In genomic region chr20:32390999-32391398, GRCh38 we compare ENCODE assay signal across 16 cellular contexts. TPM values are rescaled to one million over a fixed set of nuclear protein-coding genes. Genes with fewer than 3 reads are reported as not detected.
DNase-seq lines count a peak whose midpoint lies in the region; ATAC-seq and TF ChIP-seq lines count a peak whose summit lies in the region.
"Had no signal": no experiment of that assay in that cellular context is flagged by ENCODE, and none has a peak within 500 bp of the region (broad histone marks: within the 10 kb centered on the region; RNA-seq: fewer than 3 reads in every experiment).

No MANE protein-coding gene starts in this region.

- H3K9ac ChIP-seq in PC-3 (ENCODE audit: low read length): no peak overlapping the region
- H3K9ac ChIP-seq: parathyroid adenoma had no signal

- peaks cover 0 to 2% of the 10 kb centered on the region in 2 donors for H3K9me3 Mint-ChIP-seq in activated T-cell treated with anti-CD3 and anti-CD28 coated beads, Interleukin-2, amount 50 U/mL, for 72 hours
- H3K9me3 Mint-ChIP-seq in endothelial cell (ENCODE audit: unreplicated experiment): no peaks in the 10 kb centered on the region
- peaks cover 8% of the 10 kb centered on the region for H3K9me3 Mint-ChIP-seq in activated naive CD8-positive, alpha-beta T cell treated with anti-CD3 and anti-CD28 coated beads, Interleukin-2, amount 50 U/mL, for 24 hours
- H3K9me3 Mint-ChIP-seq in Calu3 (ENCODE audit: low read depth, unreplicated experiment): peaks cover 2% of the 10 kb centered on the region

- H3K9me3 ChIP-seq in PC-3 (ENCODE audit: low read length) (no peaks in the 10 kb centered on the region), stomach (no peaks in the 10 kb centered on the region)
- H3K9me3 ChIP-seq: suprapubic skin had no signal

- TF ChIP-seq EP300 in stomach (IDR thresholded peaks at IDR 0.05): no peak

- CTCF ChIA-PET in PC-3 (lab: Charles Lee): interaction anchor here (0.8 kb wide), 1 partner anchor 118 kb away, joined by 6 read pairs; no protein-coding TSS in a partner anchor
- CTCF ChIA-PET in Calu3 (lab: Charles Lee): no interaction called here

- ATAC-seq in activated T-cell treated with anti-CD3 and anti-CD28 coated beads, Interleukin-2, amount 50 U/mL, for 72 hours (replicated peaks in 1 of 2): no peak
- peak; percentile 88 for ATAC-seq in PC-3
- no peak for ATAC-seq in activated naive CD8-positive, alpha-beta T cell treated with anti-CD3 and anti-CD28 coated beads, Interleukin-2, amount 50 U/mL, for 24 hours
- ATAC-seq: activated CD4-positive, alpha-beta T cell treated with anti-CD3 and anti-CD28 coated beads for 36 hours had no signal

- 61 to 75% (median 68%) methylated on average over 2 of the region's 2 CpGs for WGBS in stomach, 5 donors

- H3K79me2 ChIP-seq in PC-3 (ENCODE audit: low read length): peaks cover 89% of the 10 kb centered on the region

- no peaks in the 10 kb centered on the region for H3K9me2 ChIP-seq in PC-3 (replicated peaks; ENCODE audit: low read length)

- POLR2A ChIA-PET in PC-3 (lab: Charles Lee; ENCODE audit: unreplicated experiment): no interaction called here

- no peak for DNase-seq in activated T-cell treated with anti-CD3 and anti-CD28 coated beads, Interleukin-2, amount 50 U/mL, for 72 hours
- DNase-seq in activated T-cell treated with anti-CD3 and anti-CD28 coated beads, Interleukin-2, amount 50 U/mL, for 48 hours: no peak
- peak; percentile 30 for DNase-seq in PC-3
- DNase-seq in endothelial cell (ENCODE audit: low spot score): no peak
- DNase-seq in stomach: no peak
- no peak for DNase-seq in T-helper 9 cell
- no peak for DNase-seq in activated naive CD8-positive, alpha-beta T cell treated with anti-CD3 and anti-CD28 coated beads, Interleukin-2, amount 50 U/mL, for 24 hours
- DNase-seq in Calu3: no peak
- DNase-seq: activated CD4-positive, alpha-beta T cell treated with anti-CD3 and anti-CD28 coated beads for 36 hours; anterior cingulate cortex; NCI-H1092; NCI-H2171 treated with DMSO at 0.1 percent for 48 hours; NK-92 treated with Interleukin-12 subunit alpha and Interleukin-12 subunit beta, amount 100 ng/mL, for 24 hours had no signal

- H3K36me3 ChIP-seq in PC-3 (ENCODE audit: low read depth, low read length): peaks cover 20% of the 10 kb centered on the region
- H3K36me3 ChIP-seq in stomach: peaks cover 0 to 47% (median 27%) of the 10 kb centered on the region in 4 donors

- H3K36me3 Mint-ChIP-seq in activated T-cell treated with anti-CD3 and anti-CD28 coated beads, Interleukin-2, amount 50 U/mL, for 72 hours (ENCODE audit: insufficient read depth in 2 of 2): peaks cover 9 to 55% of the 10 kb centered on the region in 2 donors
- H3K36me3 Mint-ChIP-seq in endothelial cell (ENCODE audit: low read depth, unreplicated experiment) (peaks cover 11% of the 10 kb centered on the region), Calu3 (ENCODE audit: insufficient read depth, unreplicated experiment) (peaks cover 6% of the 10 kb centered on the region)
- peaks cover 51% of the 10 kb centered on the region for H3K36me3 Mint-ChIP-seq in activated naive CD8-positive, alpha-beta T cell treated with anti-CD3 and anti-CD28 coated beads, Interleukin-2, amount 50 U/mL, for 24 hours (ENCODE audit: low read depth)

- H3K4me3 ChIP-seq in PC-3 (ENCODE audit: low read length): no peak overlapping the region
- H3K4me3 ChIP-seq in stomach: no peak overlapping the region
- H3K4me3 ChIP-seq: suprapubic skin had no signal

- no peak overlapping the region for H3K4me3 Mint-ChIP-seq in activated T-cell treated with anti-CD3 and anti-CD28 coated beads, Interleukin-2, amount 50 U/mL, for 72 hours
- no peak overlapping the region for H3K4me3 Mint-ChIP-seq in endothelial cell (ENCODE audit: unreplicated experiment)
- no peak overlapping the region for H3K4me3 Mint-ChIP-seq in activated naive CD8-positive, alpha-beta T cell treated with anti-CD3 and anti-CD28 coated beads, Interleukin-2, amount 50 U/mL, for 24 hours
- H3K4me3 Mint-ChIP-seq in Calu3 (ENCODE audit: low read depth, unreplicated experiment): no peak overlapping the region
- H3K4me3 Mint-ChIP-seq: activated CD4-positive, alpha-beta T cell treated with anti-CD3 and anti-CD28 coated beads for 36 hours; mesothelial cell of epicardium had no signal

- peaks cover 13% of the 10 kb centered on the region for H4K20me1 ChIP-seq in PC-3 (ENCODE audit: low read length)

- H3K27me3 Mint-ChIP-seq in activated T-cell treated with anti-CD3 and anti-CD28 coated beads, Interleukin-2, amount 50 U/mL, for 72 hours (ENCODE audit: low read depth): no peaks in the 10 kb centered on the region
- H3K27me3 Mint-ChIP-seq in endothelial cell (ENCODE audit: unreplicated experiment) (no peaks in the 10 kb centered on the region), Calu3 (ENCODE audit: unreplicated experiment) (no peaks in the 10 kb centered on the region)
- H3K27me3 Mint-ChIP-seq in activated naive CD8-positive, alpha-beta T cell treated with anti-CD3 and anti-CD28 coated beads, Interleukin-2, amount 50 U/mL, for 24 hours: no peaks in the 10 kb centered on the region
- H3K27me3 Mint-ChIP-seq: activated CD4-positive, alpha-beta T cell treated with anti-CD3 and anti-CD28 coated beads for 36 hours had no signal

- H3K4me1 Mint-ChIP-seq in activated T-cell treated with anti-CD3 and anti-CD28 coated beads, Interleukin-2, amount 50 U/mL, for 72 hours (ENCODE audit: low read depth): peaks cover 47% of the 10 kb centered on the region
- H3K4me1 Mint-ChIP-seq in endothelial cell (ENCODE audit: unreplicated experiment) (peaks cover 5% of the 10 kb centered on the region), Calu3 (ENCODE audit: low read depth, unreplicated experiment) (peaks cover 13% of the 10 kb centered on the region)
- H3K4me1 Mint-ChIP-seq in activated naive CD8-positive, alpha-beta T cell treated with anti-CD3 and anti-CD28 coated beads, Interleukin-2, amount 50 U/mL, for 24 hours: peaks cover 34% of the 10 kb centered on the region

- peak overlapping the region; percentile 81 for H3K27ac Mint-ChIP-seq in activated T-cell treated with anti-CD3 and anti-CD28 coated beads, Interleukin-2, amount 50 U/mL, for 72 hours
- peak overlapping the region; percentile 53 for H3K27ac Mint-ChIP-seq in endothelial cell (ENCODE audit: unreplicated experiment)
- H3K27ac Mint-ChIP-seq in activated naive CD8-positive, alpha-beta T cell treated with anti-CD3 and anti-CD28 coated beads, Interleukin-2, amount 50 U/mL, for 24 hours: no peak overlapping the region
- H3K27ac Mint-ChIP-seq in Calu3 (ENCODE audit: unreplicated experiment): no peak overlapping the region

- intact Hi-C loops in PC-3 (cut with micrococcal nuclease) (no loop called here), stomach (cut with DNase I; ENCODE audit: low total_unique reads) (no loop called here), Calu3 (cut with micrococcal nuclease; ENCODE audit: unreplicated experiment) (no loop called here)

- BruUV-seq in PC-3 (replicated peaks; lab: Mats Ljungman, UMichigan): no TSS peak
- no TSS peak for BruUV-seq in Calu3 (replicated peaks; lab: Mats Ljungman, UMichigan)

- H3K27me3 ChIP-seq in PC-3 (ENCODE audit: low read length) (no peaks in the 10 kb centered on the region), stomach (no peaks in the 10 kb centered on the region)
- H3K27me3 ChIP-seq: suprapubic skin had no signal

- no peak overlapping the region for H2AFZ ChIP-seq in PC-3 (ENCODE audit: low read length)
- H2AFZ ChIP-seq: parathyroid adenoma had no signal

- H3K4me1 ChIP-seq in PC-3 (ENCODE audit: insufficient read depth, low read length): peaks cover 5% of the 10 kb centered on the region; the same call in 1 of the 2 replicates
- peaks cover 5 to 65% (median 30%) of the 10 kb centered on the region in 4 donors for H3K4me1 ChIP-seq in stomach
- H3K4me1 ChIP-seq: parathyroid adenoma, suprapubic skin had no signal

- no peaks in the 10 kb centered on the region for H3F3A ChIP-seq in PC-3 (ENCODE audit: low read length, unreplicated experiment)

- no peak for TF ChIP-seq CTCF in PC-3 (conservative IDR thresholded peaks at IDR 0.05; ENCODE audit: low read depth, low read length)
- TF ChIP-seq CTCF in endothelial cell (IDR thresholded peaks at IDR 0.05; ENCODE audit: unreplicated experiment): no peak
- TF ChIP-seq CTCF in stomach (IDR thresholded peaks at IDR 0.05): no peak
- no peak for TF ChIP-seq CTCF in Calu3 (IDR thresholded peaks at IDR 0.05; ENCODE audit: unreplicated experiment)

- H3K4me2 ChIP-seq in PC-3 (ENCODE audit: low read length): no peak overlapping the region

- no peak for TF ChIP-seq POLR2A in stomach (IDR thresholded peaks at IDR 0.05)

- H3K27ac ChIP-seq in PC-3 (ENCODE audit: low read length): peak overlapping the region; percentile 24; the same call in 1 of the 2 replicates
- peak overlapping the region in 4 of 5 donors; percentile 41 to 70 (median 52) for H3K27ac ChIP-seq in stomach
- H3K27ac ChIP-seq: parathyroid adenoma, suprapubic skin had no signal

RNA-seq across cellular contexts. Expression of gene ASXL1, which starts 32.9 kb away (rescaled TPM):
- 100 to 1,000 TPM; 158 to 168 TPM for total RNA-seq in activated T-cell treated with anti-CD3 and anti-CD28 coated beads, Interleukin-2, amount 50 U/mL, for 72 hours
- total RNA-seq in PC-3 (2014; rRNA removed): 42.8 and 60.7 TPM in 2 replicates
- 90.8 TPM for total RNA-seq in endothelial cell (ENCODE audit: unreplicated experiment)
- total RNA-seq in stomach: 100 to 1,000 TPM in 2 of 5 donors, 10 to 100 TPM in 3; 50.4 to 185 (median 75.5) TPM
- polyA plus RNA-seq in stomach: 10 to 100 TPM in 1 of 3 donors, 1 to 10 TPM in 2; 9.0 to 14.2 (median 9.7) TPM
- total RNA-seq in Calu3 (2022): 120 and 123 TPM in 2 replicates

Comparison
In these comparisons a context has a peak if more than half of its experiments do, and no peak if none do; other contexts are left out.
1. H3K27ac Mint-ChIP-seq: peak in activated T-cell treated with anti-CD3 and anti-CD28 coated beads, Interleukin-2, amount 50 U/mL, for 72 hours (single experiment) and endothelial cell (single experiment); none in activated naive CD8-positive, alpha-beta T cell treated with anti-CD3 and anti-CD28 coated beads, Interleukin-2, amount 50 U/mL, for 24 hours (single experiment) and Calu3 (single experiment).